In the genomic region with DNA sequence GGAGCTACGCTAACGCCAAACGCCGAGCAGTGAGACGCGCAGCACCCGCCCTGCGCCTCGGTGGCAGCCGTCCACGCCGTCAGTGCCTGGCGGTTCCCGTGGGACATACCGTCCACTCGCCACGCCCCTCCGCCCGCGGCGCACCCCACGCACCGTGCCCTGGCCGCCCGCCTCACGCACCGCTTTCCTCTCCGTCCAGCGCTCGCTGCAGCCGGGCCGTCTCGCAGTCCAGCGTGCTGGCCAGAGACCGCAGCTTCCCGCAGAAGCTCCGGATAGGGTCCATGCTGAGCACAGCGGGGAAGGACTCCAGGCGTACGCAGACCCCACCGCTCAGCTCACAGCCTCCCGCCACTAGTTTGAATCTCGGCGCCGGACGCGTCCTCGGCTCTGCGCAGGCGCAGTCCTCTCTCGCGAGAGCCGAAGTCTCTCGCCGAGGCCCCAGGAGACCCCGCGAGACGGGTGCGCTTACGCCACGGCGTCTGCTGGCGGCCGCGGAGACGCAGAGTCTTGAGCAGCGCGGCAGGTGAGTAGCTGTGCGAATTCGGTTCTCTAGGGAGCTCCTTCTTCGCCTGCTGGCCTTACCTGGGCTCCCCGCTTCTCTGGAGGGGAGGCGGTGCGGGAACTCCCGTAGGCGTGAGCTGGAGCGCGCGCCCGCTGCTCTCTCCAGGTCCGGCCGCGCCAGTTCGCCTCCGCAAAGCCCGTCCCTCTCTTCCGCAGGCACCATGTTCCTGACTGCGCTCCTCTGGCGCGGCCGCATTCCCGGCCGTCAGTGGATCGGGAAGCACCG, we compare ENCODE assay signal across 1 cellular context.
TF ChIP-seq lines count a peak whose summit lies in the region.

A gene (plus strand): TSS at position 464 of the 787 bp plus-strand sequence. CDS start 259 bp downstream, at position 723.
A gene (minus strand): TSS at position 358 of the 787 bp plus-strand sequence. CDS start 75 bp downstream, at position 283.

TF ChIP-seq in GM12878, 131 proteins besides CTCF, POLR2A, EP300 and RAD21 (continued from another document and continues in another):
- TF ChIP-seq MTA2 (IDR thresholded peaks at IDR 0.05; ENCODE audit: low read depth), result no peak
- TF ChIP-seq NFYA (IDR thresholded peaks at IDR 0.05; ENCODE audit: borderline replicate concordance, low read depth, low read length), result no peak
- no peak for TF ChIP-seq TCF7 (IDR thresholded peaks at IDR 0.05; ENCODE audit: borderline replicate concordance)
- TF ChIP-seq, protein P1, sequence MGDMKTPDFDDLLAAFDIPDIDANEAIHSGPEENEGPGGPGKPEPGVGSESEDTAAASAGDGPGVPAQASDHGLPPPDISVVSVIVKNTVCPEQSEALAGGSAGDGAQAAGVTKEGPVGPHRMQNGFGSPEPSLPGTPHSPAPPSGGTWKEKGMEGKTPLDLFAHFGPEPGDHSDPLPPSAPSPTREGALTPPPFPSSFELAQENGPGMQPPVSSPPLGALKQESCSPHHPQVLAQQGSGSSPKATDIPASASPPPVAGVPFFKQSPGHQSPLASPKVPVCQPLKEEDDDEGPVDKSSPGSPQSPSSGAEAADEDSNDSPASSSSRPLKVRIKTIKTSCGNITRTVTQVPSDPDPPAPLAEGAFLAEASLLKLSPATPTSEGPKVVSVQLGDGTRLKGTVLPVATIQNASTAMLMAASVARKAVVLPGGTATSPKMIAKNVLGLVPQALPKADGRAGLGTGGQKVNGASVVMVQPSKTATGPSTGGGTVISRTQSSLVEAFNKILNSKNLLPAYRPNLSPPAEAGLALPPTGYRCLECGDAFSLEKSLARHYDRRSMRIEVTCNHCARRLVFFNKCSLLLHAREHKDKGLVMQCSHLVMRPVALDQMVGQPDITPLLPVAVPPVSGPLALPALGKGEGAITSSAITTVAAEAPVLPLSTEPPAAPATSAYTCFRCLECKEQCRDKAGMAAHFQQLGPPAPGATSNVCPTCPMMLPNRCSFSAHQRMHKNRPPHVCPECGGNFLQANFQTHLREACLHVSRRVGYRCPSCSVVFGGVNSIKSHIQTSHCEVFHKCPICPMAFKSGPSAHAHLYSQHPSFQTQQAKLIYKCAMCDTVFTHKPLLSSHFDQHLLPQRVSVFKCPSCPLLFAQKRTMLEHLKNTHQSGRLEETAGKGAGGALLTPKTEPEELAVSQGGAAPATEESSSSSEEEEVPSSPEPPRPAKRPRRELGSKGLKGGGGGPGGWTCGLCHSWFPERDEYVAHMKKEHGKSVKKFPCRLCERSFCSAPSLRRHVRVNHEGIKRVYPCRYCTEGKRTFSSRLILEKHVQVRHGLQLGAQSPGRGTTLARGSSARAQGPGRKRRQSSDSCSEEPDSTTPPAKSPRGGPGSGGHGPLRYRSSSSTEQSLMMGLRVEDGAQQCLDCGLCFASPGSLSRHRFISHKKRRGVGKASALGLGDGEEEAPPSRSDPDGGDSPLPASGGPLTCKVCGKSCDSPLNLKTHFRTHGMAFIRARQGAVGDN (IDR thresholded peaks at IDR 0.05), result peak; percentile 62; the same call in 1 of the 2 replicates
- TF ChIP-seq HDAC2 (IDR thresholded peaks at IDR 0.05), result 0 out of 2 replicates have a peak, but pooled peaks have one; percentile 55
- TF ChIP-seq HDAC6 (IDR thresholded peaks at IDR 0.05; ENCODE audit: unreplicated experiment), result no peak
- no peak for TF ChIP-seq YBX1 (IDR thresholded peaks at IDR 0.05)
- no peak for TF ChIP-seq KDM1A (IDR thresholded peaks at IDR 0.05; ENCODE audit: borderline replicate concordance)
- TF ChIP-seq NFXL1 (IDR thresholded peaks at IDR 0.05; ENCODE audit: borderline replicate concordance), result no peak
- peak; percentile 100 for TF ChIP-seq CHD2 (IDR thresholded peaks at IDR 0.05; ENCODE audit: borderline replicate concordance, low read depth, low read length)
- TF ChIP-seq FOXK2 (IDR thresholded peaks at IDR 0.05), result no peak
- TF ChIP-seq, protein P2, sequence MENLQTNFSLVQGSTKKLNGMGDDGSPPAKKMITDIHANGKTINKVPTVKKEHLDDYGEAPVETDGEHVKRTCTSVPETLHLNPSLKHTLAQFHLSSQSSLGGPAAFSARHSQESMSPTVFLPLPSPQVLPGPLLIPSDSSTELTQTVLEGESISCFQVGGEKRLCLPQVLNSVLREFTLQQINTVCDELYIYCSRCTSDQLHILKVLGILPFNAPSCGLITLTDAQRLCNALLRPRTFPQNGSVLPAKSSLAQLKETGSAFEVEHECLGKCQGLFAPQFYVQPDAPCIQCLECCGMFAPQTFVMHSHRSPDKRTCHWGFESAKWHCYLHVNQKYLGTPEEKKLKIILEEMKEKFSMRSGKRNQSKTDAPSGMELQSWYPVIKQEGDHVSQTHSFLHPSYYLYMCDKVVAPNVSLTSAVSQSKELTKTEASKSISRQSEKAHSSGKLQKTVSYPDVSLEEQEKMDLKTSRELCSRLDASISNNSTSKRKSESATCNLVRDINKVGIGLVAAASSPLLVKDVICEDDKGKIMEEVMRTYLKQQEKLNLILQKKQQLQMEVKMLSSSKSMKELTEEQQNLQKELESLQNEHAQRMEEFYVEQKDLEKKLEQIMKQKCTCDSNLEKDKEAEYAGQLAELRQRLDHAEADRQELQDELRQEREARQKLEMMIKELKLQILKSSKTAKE (IDR thresholded peaks at IDR 0.05; ENCODE audit: low read depth, poor library complexity, severe bottlenecking), result no peak
- no peak for TF ChIP-seq MTA3 (IDR thresholded peaks at IDR 0.05; ENCODE audit: borderline replicate concordance, low read length)
- TF ChIP-seq POLR2AphosphoS5 (IDR thresholded peaks at IDR 0.05; ENCODE audit: low read length), result peak; percentile 98
- peak; percentile 80; the same call in 1 of the 2 replicates for TF ChIP-seq POLR2AphosphoS2 (IDR thresholded peaks at IDR 0.05; ENCODE audit: low read depth, low read length)
- peak; percentile 72 for TF ChIP-seq MYC (IDR thresholded peaks at IDR 0.05; ENCODE audit: insufficient read depth, insufficient read length, insufficient replicate concordance, low read length, severe bottlenecking)
- no peak for TF ChIP-seq ZBED1 (IDR thresholded peaks at IDR 0.05; ENCODE audit: borderline replicate concordance)
- TF ChIP-seq TBL1XR1 (IDR thresholded peaks at IDR 0.05; ENCODE audit: low read depth, low read length), result no peak
- TF ChIP-seq, protein P3, sequence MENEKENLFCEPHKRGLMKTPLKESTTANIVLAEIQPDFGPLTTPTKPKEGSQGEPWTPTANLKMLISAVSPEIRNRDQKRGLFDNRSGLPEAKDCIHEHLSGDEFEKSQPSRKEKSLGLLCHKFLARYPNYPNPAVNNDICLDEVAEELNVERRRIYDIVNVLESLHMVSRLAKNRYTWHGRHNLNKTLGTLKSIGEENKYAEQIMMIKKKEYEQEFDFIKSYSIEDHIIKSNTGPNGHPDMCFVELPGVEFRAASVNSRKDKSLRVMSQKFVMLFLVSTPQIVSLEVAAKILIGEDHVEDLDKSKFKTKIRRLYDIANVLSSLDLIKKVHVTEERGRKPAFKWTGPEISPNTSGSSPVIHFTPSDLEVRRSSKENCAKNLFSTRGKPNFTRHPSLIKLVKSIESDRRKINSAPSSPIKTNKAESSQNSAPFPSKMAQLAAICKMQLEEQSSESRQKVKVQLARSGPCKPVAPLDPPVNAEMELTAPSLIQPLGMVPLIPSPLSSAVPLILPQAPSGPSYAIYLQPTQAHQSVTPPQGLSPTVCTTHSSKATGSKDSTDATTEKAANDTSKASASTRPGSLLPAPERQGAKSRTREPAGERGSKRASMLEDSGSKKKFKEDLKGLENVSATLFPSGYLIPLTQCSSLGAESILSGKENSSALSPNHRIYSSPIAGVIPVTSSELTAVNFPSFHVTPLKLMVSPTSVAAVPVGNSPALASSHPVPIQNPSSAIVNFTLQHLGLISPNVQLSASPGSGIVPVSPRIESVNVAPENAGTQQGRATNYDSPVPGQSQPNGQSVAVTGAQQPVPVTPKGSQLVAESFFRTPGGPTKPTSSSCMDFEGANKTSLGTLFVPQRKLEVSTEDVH (IDR thresholded peaks at IDR 0.05; ENCODE audit: low read depth, partially characterized antibody), result no peak
- no peak for TF ChIP-seq NFIC (IDR thresholded peaks at IDR 0.05; ENCODE audit: low read depth, low read length)
- TF ChIP-seq, protein P4, sequence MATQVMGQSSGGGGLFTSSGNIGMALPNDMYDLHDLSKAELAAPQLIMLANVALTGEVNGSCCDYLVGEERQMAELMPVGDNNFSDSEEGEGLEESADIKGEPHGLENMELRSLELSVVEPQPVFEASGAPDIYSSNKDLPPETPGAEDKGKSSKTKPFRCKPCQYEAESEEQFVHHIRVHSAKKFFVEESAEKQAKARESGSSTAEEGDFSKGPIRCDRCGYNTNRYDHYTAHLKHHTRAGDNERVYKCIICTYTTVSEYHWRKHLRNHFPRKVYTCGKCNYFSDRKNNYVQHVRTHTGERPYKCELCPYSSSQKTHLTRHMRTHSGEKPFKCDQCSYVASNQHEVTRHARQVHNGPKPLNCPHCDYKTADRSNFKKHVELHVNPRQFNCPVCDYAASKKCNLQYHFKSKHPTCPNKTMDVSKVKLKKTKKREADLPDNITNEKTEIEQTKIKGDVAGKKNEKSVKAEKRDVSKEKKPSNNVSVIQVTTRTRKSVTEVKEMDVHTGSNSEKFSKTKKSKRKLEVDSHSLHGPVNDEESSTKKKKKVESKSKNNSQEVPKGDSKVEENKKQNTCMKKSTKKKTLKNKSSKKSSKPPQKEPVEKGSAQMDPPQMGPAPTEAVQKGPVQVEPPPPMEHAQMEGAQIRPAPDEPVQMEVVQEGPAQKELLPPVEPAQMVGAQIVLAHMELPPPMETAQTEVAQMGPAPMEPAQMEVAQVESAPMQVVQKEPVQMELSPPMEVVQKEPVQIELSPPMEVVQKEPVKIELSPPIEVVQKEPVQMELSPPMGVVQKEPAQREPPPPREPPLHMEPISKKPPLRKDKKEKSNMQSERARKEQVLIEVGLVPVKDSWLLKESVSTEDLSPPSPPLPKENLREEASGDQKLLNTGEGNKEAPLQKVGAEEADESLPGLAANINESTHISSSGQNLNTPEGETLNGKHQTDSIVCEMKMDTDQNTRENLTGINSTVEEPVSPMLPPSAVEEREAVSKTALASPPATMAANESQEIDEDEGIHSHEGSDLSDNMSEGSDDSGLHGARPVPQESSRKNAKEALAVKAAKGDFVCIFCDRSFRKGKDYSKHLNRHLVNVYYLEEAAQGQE (IDR thresholded peaks at IDR 0.05; ENCODE audit: low read depth, low read length), result no peak
- TF ChIP-seq, protein P5, sequence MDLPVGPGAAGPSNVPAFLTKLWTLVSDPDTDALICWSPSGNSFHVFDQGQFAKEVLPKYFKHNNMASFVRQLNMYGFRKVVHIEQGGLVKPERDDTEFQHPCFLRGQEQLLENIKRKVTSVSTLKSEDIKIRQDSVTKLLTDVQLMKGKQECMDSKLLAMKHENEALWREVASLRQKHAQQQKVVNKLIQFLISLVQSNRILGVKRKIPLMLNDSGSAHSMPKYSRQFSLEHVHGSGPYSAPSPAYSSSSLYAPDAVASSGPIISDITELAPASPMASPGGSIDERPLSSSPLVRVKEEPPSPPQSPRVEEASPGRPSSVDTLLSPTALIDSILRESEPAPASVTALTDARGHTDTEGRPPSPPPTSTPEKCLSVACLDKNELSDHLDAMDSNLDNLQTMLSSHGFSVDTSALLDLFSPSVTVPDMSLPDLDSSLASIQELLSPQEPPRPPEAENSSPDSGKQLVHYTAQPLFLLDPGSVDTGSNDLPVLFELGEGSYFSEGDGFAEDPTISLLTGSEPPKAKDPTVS (IDR thresholded peaks at IDR 0.05; ENCODE audit: low read depth, low read length), result no peak
- TF ChIP-seq HDGF (IDR thresholded peaks at IDR 0.05), result 0 out of 2 replicates have a peak, but pooled peaks have one; percentile 41
- TF ChIP-seq, protein P6, sequence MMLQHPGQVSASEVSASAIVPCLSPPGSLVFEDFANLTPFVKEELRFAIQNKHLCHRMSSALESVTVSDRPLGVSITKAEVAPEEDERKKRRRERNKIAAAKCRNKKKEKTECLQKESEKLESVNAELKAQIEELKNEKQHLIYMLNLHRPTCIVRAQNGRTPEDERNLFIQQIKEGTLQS (IDR thresholded peaks at IDR 0.05; ENCODE audit: borderline replicate concordance, extremely low read depth, low read depth, low read length), result no peak
- TF ChIP-seq SIX5 (IDR thresholded peaks at IDR 0.05; ENCODE audit: low read depth, low read length, severe bottlenecking), result peak; percentile 26
- TF ChIP-seq ZNF24 (IDR thresholded peaks at IDR 0.05), result no peak
- peak; percentile 25; the same call in 1 of the 2 replicates for TF ChIP-seq RB1 (IDR thresholded peaks at IDR 0.05; ENCODE audit: borderline replicate concordance)
- TF ChIP-seq ZNF384 (IDR thresholded peaks at IDR 0.05; ENCODE audit: borderline replicate concordance, low read depth, low read length), result no peak
- TF ChIP-seq, protein P7, sequence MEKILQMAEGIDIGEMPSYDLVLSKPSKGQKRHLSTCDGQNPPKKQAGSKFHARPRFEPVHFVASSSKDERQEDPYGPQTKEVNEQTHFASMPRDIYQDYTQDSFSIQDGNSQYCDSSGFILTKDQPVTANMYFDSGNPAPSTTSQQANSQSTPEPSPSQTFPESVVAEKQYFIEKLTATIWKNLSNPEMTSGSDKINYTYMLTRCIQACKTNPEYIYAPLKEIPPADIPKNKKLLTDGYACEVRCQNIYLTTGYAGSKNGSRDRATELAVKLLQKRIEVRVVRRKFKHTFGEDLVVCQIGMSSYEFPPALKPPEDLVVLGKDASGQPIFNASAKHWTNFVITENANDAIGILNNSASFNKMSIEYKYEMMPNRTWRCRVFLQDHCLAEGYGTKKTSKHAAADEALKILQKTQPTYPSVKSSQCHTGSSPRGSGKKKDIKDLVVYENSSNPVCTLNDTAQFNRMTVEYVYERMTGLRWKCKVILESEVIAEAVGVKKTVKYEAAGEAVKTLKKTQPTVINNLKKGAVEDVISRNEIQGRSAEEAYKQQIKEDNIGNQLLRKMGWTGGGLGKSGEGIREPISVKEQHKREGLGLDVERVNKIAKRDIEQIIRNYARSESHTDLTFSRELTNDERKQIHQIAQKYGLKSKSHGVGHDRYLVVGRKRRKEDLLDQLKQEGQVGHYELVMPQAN (conservative IDR thresholded peaks at IDR 0.05), result peak; percentile 100
- no peak for TF ChIP-seq JUND (IDR thresholded peaks at IDR 0.05; ENCODE audit: low read depth, low read length)
- TF ChIP-seq DPF2 (IDR thresholded peaks at IDR 0.05), result peak; percentile 43; the same call in 1 of the 2 replicates
- TF ChIP-seq SIN3A (IDR thresholded peaks at IDR 0.05; ENCODE audit: low read depth, low read length), result peak; percentile 100
- TF ChIP-seq SP1 (IDR thresholded peaks at IDR 0.05; ENCODE audit: low read depth, low read length), result peak; percentile 51
- TF ChIP-seq, protein P8, sequence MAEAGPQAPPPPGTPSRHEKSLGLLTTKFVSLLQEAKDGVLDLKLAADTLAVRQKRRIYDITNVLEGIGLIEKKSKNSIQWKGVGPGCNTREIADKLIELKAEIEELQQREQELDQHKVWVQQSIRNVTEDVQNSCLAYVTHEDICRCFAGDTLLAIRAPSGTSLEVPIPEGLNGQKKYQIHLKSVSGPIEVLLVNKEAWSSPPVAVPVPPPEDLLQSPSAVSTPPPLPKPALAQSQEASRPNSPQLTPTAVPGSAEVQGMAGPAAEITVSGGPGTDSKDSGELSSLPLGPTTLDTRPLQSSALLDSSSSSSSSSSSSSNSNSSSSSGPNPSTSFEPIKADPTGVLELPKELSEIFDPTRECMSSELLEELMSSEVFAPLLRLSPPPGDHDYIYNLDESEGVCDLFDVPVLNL (IDR thresholded peaks at IDR 0.05; ENCODE audit: low read depth, low read length), result peak; percentile 96
- no peak for TF ChIP-seq SUPT20H (IDR thresholded peaks at IDR 0.05; ENCODE audit: borderline replicate concordance, control insufficient read depth, low read depth, low read length)
- peak; percentile 57; the same call in 1 of the 2 replicates for TF ChIP-seq NR2F1 (conservative IDR thresholded peaks at IDR 0.05)
- no peak for TF ChIP-seq SRF (IDR thresholded peaks at IDR 0.05; ENCODE audit: low read depth in 2 of 2, low read length in 2 of 2)
- TF ChIP-seq ZNF207 (IDR thresholded peaks at IDR 0.05; ENCODE audit: borderline replicate concordance), result peak; percentile 28; the same call in 1 of the 2 replicates
- no peak for TF ChIP-seq GABPA (IDR thresholded peaks at IDR 0.05; ENCODE audit: low read depth)
- TF ChIP-seq TARDBP (IDR thresholded peaks at IDR 0.05; ENCODE audit: borderline replicate concordance), result no peak
- TF ChIP-seq CBX5 (IDR thresholded peaks at IDR 0.05; ENCODE audit: low read depth), result no peak
- no peak for TF ChIP-seq SREBF1 (IDR thresholded peaks at IDR 0.05; ENCODE audit: low read length)
